10 cellular contexts compared by ENCODE assay signal in genomic region chr12:71014180-71014785, GRCh38.
DNase-seq lines count a peak whose midpoint lies in the region; ATAC-seq, FAIRE-seq and TF ChIP-seq lines count a peak whose summit lies in the region.
"Had no signal": no experiment of that assay in that cellular context is flagged by ENCODE, and none has a peak within 500 bp of the region (broad histone marks: within the 10 kb centered on the region; RNA-seq: fewer than 3 reads in every experiment).

No MANE protein-coding gene starts in this region.

- H3K36me3 ChIP-seq in adrenal gland (replicated peaks in 1 of 2): no peaks in the 10 kb centered on the region
- H3K36me3 ChIP-seq in uterus: no peaks in the 10 kb centered on the region

- intact Hi-C loops in adrenal gland (cut with DNase I): loop anchor here in 1 of 2 donors (10.0 kb wide), 1 partner anchor 279 kb away; no protein-coding TSS in a partner anchor
- intact Hi-C loops in uterus (cut with DNase I; ENCODE audit: low total_unique reads): no loop called here

- H3K4me3 ChIP-seq in adrenal gland: no peak overlapping the region
- no peak overlapping the region for H3K4me3 ChIP-seq in uterus

- H3K27ac ChIP-seq in adrenal gland: no peak overlapping the region
- H3K27ac ChIP-seq in uterus: no peak overlapping the region

- no peaks in the 10 kb centered on the region for H3K4me1 ChIP-seq in adrenal gland (replicated peaks in 1 of 2)
- H3K4me1 ChIP-seq in uterus: no peaks in the 10 kb centered on the region

- DNase-seq in NCI-H2227 treated with DMSO at 0.1 percent for 48 hours (lab: John Stamatoyannopoulos, UW) (peak; percentile 3), NCI-H2227 (lab: John Stamatoyannopoulos, UW; ENCODE audit: unreplicated experiment) (no peak), adrenal gland (no peak), iPS-NIHi7 (ENCODE audit: extremely low spot score) (peak; percentile 25), uterus (no peak), GM19239 (ENCODE audit: insufficient read length, low spot score) (no peak)
- DNase-seq: CD4-positive, CD25-positive, alpha-beta regulatory T cell had no signal

- no peak for FAIRE-seq in GM19239 (lab: Jason Lieb, UNC)
- FAIRE-seq: islet of Langerhans had no signal

- TF ChIP-seq CTCF in adrenal gland (IDR thresholded peaks at IDR 0.05) (peak in 5 of 6 experiments; percentile 17 to 66 (median 42)), uterus (IDR thresholded peaks at IDR 0.05) (peak; percentile 19 to 70 (median 35))

- TF ChIP-seq POLR2A in adrenal gland (IDR thresholded peaks at IDR 0.05) (no peak), uterus (IDR thresholded peaks at IDR 0.05) (no peak)

- ATAC-seq in HG03095 (IDR thresholded peaks at IDR 0.05; ENCODE audit: unreplicated experiment) (no peak), GM18909 (IDR thresholded peaks at IDR 0.05; ENCODE audit: poor library complexity, unreplicated experiment) (no peak)

- H3K9me3 ChIP-seq in adrenal gland (replicated peaks in 1 of 3) (peaks cover 0 to 4% (median 0%) of the 10 kb centered on the region in 3 donors), uterus (no peaks in the 10 kb centered on the region)

- no peaks in the 10 kb centered on the region for H3K27me3 ChIP-seq in adrenal gland
- H3K27me3 ChIP-seq in uterus: no peaks in the 10 kb centered on the region

- 22 to 49% (median 35%) methylated on average over 2 of the region's 2 CpGs for WGBS in adrenal gland, 4 donors

Comparison
In these comparisons a context has a peak if more than half of its experiments do, and no peak if none do; other contexts are left out.
1. DNase-seq: peak in NCI-H2227 treated with DMSO at 0.1 percent for 48 hours (single experiment) and iPS-NIHi7 (single experiment); none in NCI-H2227 (single experiment), adrenal gland (0 of 7), uterus (0 of 2) and GM19239 (single experiment).